Comparison of ENCODE assay signal across 16 cellular contexts in genomic region chr1:29498126-29499100, GRCh38.
DNase-seq lines count a peak whose midpoint lies in the region; ATAC-seq and TF ChIP-seq lines count a peak whose summit lies in the region.
"Had no signal": no experiment of that assay in that cellular context is flagged by ENCODE, and none has a peak within 500 bp of the region (broad histone marks: within the 10 kb centered on the region; RNA-seq: fewer than 3 reads in every experiment).

No MANE protein-coding gene starts in this region.

- H3K4me3 Mint-ChIP-seq in activated naive CD4-positive, alpha-beta T cell treated with anti-CD3 and anti-CD28 coated beads, Interleukin-2, amount 50 U/mL, for 24 hours, result no peak overlapping the region
- no peak overlapping the region for H3K4me3 Mint-ChIP-seq in natural killer cell
- H3K4me3 Mint-ChIP-seq in CD4-positive, alpha-beta memory T cell, result no peak overlapping the region
- H3K4me3 Mint-ChIP-seq: activated T-cell treated with anti-CD3 and anti-CD28 coated beads, Interleukin-2, amount 50 U/mL, for 72 hours; CD4-positive, CD25-positive, alpha-beta regulatory T cell had no signal

- no peak overlapping the region for H3K4me3 ChIP-seq in astrocyte of the spinal cord (ENCODE audit: low read depth, low read length)
- H3K4me3 ChIP-seq in CD4-positive, alpha-beta memory T cell (ENCODE audit: low read length in 2 of 2), result no peak overlapping the region
- H3K4me3 ChIP-seq: Peyer's patch, tibial artery had no signal

- peaks cover 21% of the 10 kb centered on the region for H3K27me3 Mint-ChIP-seq in activated naive CD4-positive, alpha-beta T cell treated with anti-CD3 and anti-CD28 coated beads, Interleukin-2, amount 50 U/mL, for 24 hours
- H3K27me3 Mint-ChIP-seq in natural killer cell (ENCODE audit: low read depth in 2 of 2), result peaks cover 20 to 46% of the 10 kb centered on the region in 2 donors
- H3K27me3 Mint-ChIP-seq in CD4-positive, alpha-beta memory T cell, result peaks cover 17 to 30% of the 10 kb centered on the region in 2 donors

- no peaks in the 10 kb centered on the region for H3K9me3 ChIP-seq in CD4-positive, alpha-beta memory T cell (ENCODE audit: control insufficient read depth in 1 of 2, low read length in 2 of 2)

- no peak for ATAC-seq in natural killer cell
- ATAC-seq in GM18502 (IDR thresholded peaks at IDR 0.05; ENCODE audit: poor library complexity, unreplicated experiment), result no peak
- ATAC-seq in HG03342 (IDR thresholded peaks at IDR 0.05; ENCODE audit: unreplicated experiment), result no peak
- ATAC-seq: activated T-cell treated with anti-CD3 and anti-CD28 coated beads, Interleukin-2, amount 50 U/mL, for 72 hours; left ventricle myocardium superior had no signal

- no peak for DNase-seq in activated naive CD4-positive, alpha-beta T cell treated with anti-CD3 and anti-CD28 coated beads, Interleukin-2, amount 50 U/mL, for 16 hours
- DNase-seq in astrocyte of the spinal cord (ENCODE audit: low read depth, low spot score) (peak; percentile 9), natural killer cell (peak; percentile 10), NCI-H774 (lab: John Stamatoyannopoulos, UW) (no peak)
- DNase-seq in CD4-positive, alpha-beta memory T cell, result no peak
- DNase-seq: activated T-cell treated with anti-CD3 and anti-CD28 coated beads, Interleukin-2, amount 50 U/mL, for 72 hours; CD4-positive, CD25-positive, alpha-beta regulatory T cell; HCEC 1CT; left ventricle myocardium superior; NCI-H1105; NCI-H748 treated with DMSO at 0.1 percent for 48 hours had no signal

- H3K4me1 Mint-ChIP-seq in activated naive CD4-positive, alpha-beta T cell treated with anti-CD3 and anti-CD28 coated beads, Interleukin-2, amount 50 U/mL, for 24 hours, result no peaks in the 10 kb centered on the region
- no peaks in the 10 kb centered on the region for H3K4me1 Mint-ChIP-seq in natural killer cell
- no peaks in the 10 kb centered on the region for H3K4me1 Mint-ChIP-seq in CD4-positive, alpha-beta memory T cell
- H3K4me1 Mint-ChIP-seq: CD4-positive, CD25-positive, alpha-beta regulatory T cell had no signal

- H3K36me3 Mint-ChIP-seq in activated naive CD4-positive, alpha-beta T cell treated with anti-CD3 and anti-CD28 coated beads, Interleukin-2, amount 50 U/mL, for 24 hours, result no peaks in the 10 kb centered on the region
- no peaks in the 10 kb centered on the region for H3K36me3 Mint-ChIP-seq in natural killer cell
- no peaks in the 10 kb centered on the region for H3K36me3 Mint-ChIP-seq in CD4-positive, alpha-beta memory T cell
- H3K36me3 Mint-ChIP-seq: CD4-positive, CD25-positive, alpha-beta regulatory T cell had no signal

- in situ Hi-C loops in astrocyte of the spinal cord (cut with HindIII; ENCODE audit: low sequenced_read_pairs), result no loop called here

- intact Hi-C loops in natural killer cell (cut with micrococcal nuclease), result no loop called here
- intact Hi-C loops in CD4-positive, alpha-beta memory T cell (cut with micrococcal nuclease), result no loop called here

- CTCF ChIA-PET in CD4-positive, alpha-beta memory T cell (lab: Charles Lee; ENCODE audit: partially characterized antibody), result no interaction called here

- no peak overlapping the region for H3K27ac ChIP-seq in CD4-positive, alpha-beta memory T cell (ENCODE audit: low read depth, low read length)
- H3K27ac ChIP-seq: Peyer's patch, tibial artery had no signal

- peak overlapping the region; percentile 63 for H3K27ac Mint-ChIP-seq in activated naive CD4-positive, alpha-beta T cell treated with anti-CD3 and anti-CD28 coated beads, Interleukin-2, amount 50 U/mL, for 24 hours
- H3K27ac Mint-ChIP-seq in natural killer cell, result no peak overlapping the region
- H3K27ac Mint-ChIP-seq in CD4-positive, alpha-beta memory T cell, result no peak overlapping the region
- H3K27ac Mint-ChIP-seq: activated T-cell treated with anti-CD3 and anti-CD28 coated beads, Interleukin-2, amount 50 U/mL, for 72 hours; CD4-positive, CD25-positive, alpha-beta regulatory T cell had no signal

- POLR2A ChIA-PET in CD4-positive, alpha-beta memory T cell (lab: Charles Lee; ENCODE audit: partially characterized antibody), result interaction anchor here (0.6 kb wide), 1 partner anchor 1420 kb away, joined by 3 read pairs; no protein-coding TSS in a partner anchor

- TF ChIP-seq CTCF in astrocyte of the spinal cord (IDR thresholded peaks at IDR 0.05; ENCODE audit: low read depth, low read length) (no peak), natural killer cell (IDR thresholded peaks at IDR 0.05) (no peak)

- H3K27me3 ChIP-seq in CD4-positive, alpha-beta memory T cell (ENCODE audit: insufficient read depth, low read length), result no peaks in the 10 kb centered on the region
- H3K27me3 ChIP-seq: Peyer's patch had no signal

- no peaks in the 10 kb centered on the region for H3K9me3 Mint-ChIP-seq in activated naive CD4-positive, alpha-beta T cell treated with anti-CD3 and anti-CD28 coated beads, Interleukin-2, amount 50 U/mL, for 24 hours
- H3K9me3 Mint-ChIP-seq in natural killer cell, result no peaks in the 10 kb centered on the region
- peaks cover 2 to 28% (median 17%) of the 10 kb centered on the region in 8 donors for H3K9me3 Mint-ChIP-seq in CD4-positive, alpha-beta memory T cell

- no peaks in the 10 kb centered on the region for H3K36me3 ChIP-seq in CD4-positive, alpha-beta memory T cell (ENCODE audit: insufficient read depth, low read length)
- H3K36me3 ChIP-seq: Peyer's patch, tibial artery had no signal

- H3K4me1 ChIP-seq in CD4-positive, alpha-beta memory T cell (ENCODE audit: insufficient read depth, low read length), result no peaks in the 10 kb centered on the region
- H3K4me1 ChIP-seq: Peyer's patch, tibial artery had no signal

Comparison
In these comparisons a context has a peak if more than half of its experiments do, and no peak if none do; other contexts are left out.
1. DNase-seq: peak in astrocyte of the spinal cord (single experiment) and natural killer cell (single experiment); none in activated naive CD4-positive, alpha-beta T cell treated with anti-CD3 and anti-CD28 coated beads, Interleukin-2, amount 50 U/mL, for 16 hours (single experiment), CD4-positive, alpha-beta memory T cell (0 of 5) and NCI-H774 (single experiment).